Comparison of ENCODE assay signal across 21 cellular contexts in the genomic region with DNA sequence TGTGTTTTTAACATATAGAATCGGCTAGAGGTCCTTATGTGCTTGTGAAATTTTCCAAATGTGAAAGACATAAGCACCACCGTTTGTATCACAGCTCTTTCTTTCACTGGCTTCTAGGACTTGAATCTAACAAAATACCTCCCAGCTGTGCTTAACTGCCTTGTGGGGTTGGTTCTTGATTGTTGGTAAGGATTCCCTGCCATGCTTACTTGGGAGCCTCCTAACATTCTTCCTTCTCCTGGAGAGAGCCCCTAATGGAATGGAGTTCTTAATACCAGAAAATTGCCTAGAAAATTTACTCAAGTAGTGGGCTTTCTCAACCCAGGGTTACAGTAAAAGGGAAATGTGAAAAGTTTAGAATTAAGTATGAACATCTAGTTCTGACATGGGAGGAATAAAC.
DNase-seq lines count a peak whose midpoint lies in the region; ATAC-seq and TF ChIP-seq lines count a peak whose summit lies in the region.
"Had no signal": no experiment of that assay in that cellular context is flagged by ENCODE, and none has a peak within 500 bp of the region (broad histone marks: within the 10 kb centered on the region; RNA-seq: fewer than 3 reads in every experiment).

No MANE protein-coding gene starts in this region.

- H3K4me3 Mint-ChIP-seq in GM23338 (no peak overlapping the region), WTC11 (no peak overlapping the region), memory B cell (no peak overlapping the region), neural progenitor cell (no peak overlapping the region)
- H3K4me3 Mint-ChIP-seq: CD4-positive, CD25-positive, alpha-beta regulatory T cell; CD8-positive, alpha-beta memory T cell; H9; IgD-negative memory B cell had no signal

- H3K27ac ChIP-seq in GM23338 (ENCODE audit: low read depth) = no peak overlapping the region
- H3K27ac ChIP-seq in neural progenitor cell = no peak overlapping the region
- H3K27ac ChIP-seq in left ventricle myocardium inferior (replicated peaks) = no peak overlapping the region
- H3K27ac ChIP-seq: GM23248 had no signal

- H3K9me3 Mint-ChIP-seq in GM23338 (no peaks in the 10 kb centered on the region), WTC11 (no peaks in the 10 kb centered on the region; the same call in 1 of the 2 replicates), memory B cell (peaks cover 3% of the 10 kb centered on the region), neural progenitor cell (no peaks in the 10 kb centered on the region)

- H3K27me3 Mint-ChIP-seq in GM23338 (ENCODE audit: insufficient read depth, low read depth, poor library complexity) = no peaks in the 10 kb centered on the region
- H3K27me3 Mint-ChIP-seq in WTC11 (ENCODE audit: low read depth) = no peaks in the 10 kb centered on the region
- H3K27me3 Mint-ChIP-seq in memory B cell = no peaks in the 10 kb centered on the region
- no peaks in the 10 kb centered on the region for H3K27me3 Mint-ChIP-seq in neural progenitor cell (ENCODE audit: insufficient read depth, low read depth)
- H3K27me3 Mint-ChIP-seq: CD4-positive, CD25-positive, alpha-beta regulatory T cell; IgD-negative memory B cell had no signal

- H3K27me3 ChIP-seq in GM23338 (ENCODE audit: insufficient read depth) = no peaks in the 10 kb centered on the region
- no peaks in the 10 kb centered on the region for H3K27me3 ChIP-seq in neural progenitor cell
- H3K27me3 ChIP-seq in left ventricle myocardium inferior (ENCODE audit: low read depth) = no peaks in the 10 kb centered on the region
- H3K27me3 ChIP-seq: BE2C had no signal

- H3K4me2 ChIP-seq in GM23338 = no peak overlapping the region
- H3K4me2 ChIP-seq in neural progenitor cell = no peak overlapping the region

- POLR2A ChIA-PET in WTC11 (lab: Charles Lee) = no interaction called here

- no peaks in the 10 kb centered on the region for H3K36me3 ChIP-seq in GM23338 (ENCODE audit: insufficient read depth)
- H3K36me3 ChIP-seq in neural progenitor cell = no peaks in the 10 kb centered on the region
- H3K36me3 ChIP-seq in left ventricle myocardium inferior = no peaks in the 10 kb centered on the region
- H3K36me3 ChIP-seq: BE2C had no signal

- no peaks in the 10 kb centered on the region for H3K9me3 ChIP-seq in neural progenitor cell (ENCODE audit: low read depth)
- H3K9me3 ChIP-seq in left ventricle myocardium inferior (replicated peaks) = no peaks in the 10 kb centered on the region
- H3K9me3 ChIP-seq: BE2C had no signal

- CTCF ChIA-PET in WTC11 (lab: Charles Lee) = no interaction called here

- H3K36me3 Mint-ChIP-seq in GM23338 (ENCODE audit: low read depth) (no peaks in the 10 kb centered on the region), WTC11 (no peaks in the 10 kb centered on the region), memory B cell (peaks cover 5% of the 10 kb centered on the region), neural progenitor cell (no peaks in the 10 kb centered on the region)
- H3K36me3 Mint-ChIP-seq: CD4-positive, CD25-positive, alpha-beta regulatory T cell; CD8-positive, alpha-beta memory T cell had no signal

- H3K4me1 Mint-ChIP-seq in GM23338 (peaks cover 3% of the 10 kb centered on the region), WTC11 (no peaks in the 10 kb centered on the region), memory B cell (peaks cover 21% of the 10 kb centered on the region), neural progenitor cell (no peaks in the 10 kb centered on the region)
- H3K4me1 Mint-ChIP-seq: CD4-positive, CD25-positive, alpha-beta regulatory T cell; CD8-positive, alpha-beta memory T cell had no signal

- intact Hi-C loops in Right ventricle myocardium inferior (cut with DNase I) = loop anchor here (10.0 kb wide), 1 partner anchor 153 kb away; no protein-coding TSS in a partner anchor
- intact Hi-C loops in left ventricle myocardium inferior (cut with micrococcal nuclease) = no loop called here

- peak; percentile 14 for DNase-seq in GM23338 (ENCODE audit: low spot score)
- DNase-seq in WTC11 (ENCODE audit: low spot score) = no peak
- no peak for DNase-seq in memory B cell (ENCODE audit: low spot score in 2 of 2)
- no peak for DNase-seq in neural progenitor cell (ENCODE audit: low spot score)
- DNase-seq in activated CD4-positive, alpha-beta T cell treated with anti-CD3 and anti-CD28 coated beads, Interleukin-2, amount 50 U/mL, for 48 hours = no peak
- DNase-seq in Right ventricle myocardium inferior (ENCODE audit: missing footprints) = no peak
- no peak for DNase-seq in left ventricle myocardium inferior
- DNase-seq: BE2C; C1 segment of cervical spinal cord; CD4-positive, CD25-positive, alpha-beta regulatory T cell; CD8-positive, alpha-beta memory T cell; COR-L47; DMS 273 treated with DMSO at 0.1 percent for 48 hours; DMS53; DND-41; EL; GM23248; H9 had no signal

- H2AFZ ChIP-seq in GM23338 = no peak overlapping the region; the same call in 1 of the 2 replicates
- H2AFZ ChIP-seq in neural progenitor cell (replicated peaks) = peak overlapping the region; percentile 79
- H2AFZ ChIP-seq: GM23248 had no signal

- peak; percentile 58 for ATAC-seq in GM23338
- peak; percentile 65 for ATAC-seq in WTC11
- no peak for ATAC-seq in memory B cell (ENCODE audit: low read depth)
- no peak for ATAC-seq in Right ventricle myocardium inferior
- ATAC-seq: GM12878, HepG2 had no signal

- TF ChIP-seq CTCF in GM23338 (conservative IDR thresholded peaks at IDR 0.05; ENCODE audit: low read depth in 2 of 2) = no peak
- TF ChIP-seq CTCF in WTC11 (IDR thresholded peaks at IDR 0.05) = no peak
- TF ChIP-seq CTCF in neural progenitor cell (IDR thresholded peaks at IDR 0.05) = no peak
- no peak for TF ChIP-seq CTCF in left ventricle myocardium inferior (IDR thresholded peaks at IDR 0.05; ENCODE audit: borderline replicate concordance)

- no peaks in the 10 kb centered on the region for H3K9me2 ChIP-seq in GM23338 (ENCODE audit: insufficient read depth)

- no peaks in the 10 kb centered on the region for H3K4me1 ChIP-seq in GM23338 (ENCODE audit: insufficient read depth)
- H3K4me1 ChIP-seq in neural progenitor cell = no peaks in the 10 kb centered on the region
- no peaks in the 10 kb centered on the region for H3K4me1 ChIP-seq in left ventricle myocardium inferior
- H3K4me1 ChIP-seq: BE2C had no signal

- H3K27ac Mint-ChIP-seq in GM23338 = no peak overlapping the region
- no peak overlapping the region for H3K27ac Mint-ChIP-seq in WTC11
- peak overlapping the region; percentile 15 for H3K27ac Mint-ChIP-seq in memory B cell
- no peak overlapping the region for H3K27ac Mint-ChIP-seq in neural progenitor cell
- H3K27ac Mint-ChIP-seq: CD4-positive, CD25-positive, alpha-beta regulatory T cell; CD8-positive, alpha-beta memory T cell had no signal

- H4K20me1 ChIP-seq in GM23338 (replicated peaks; ENCODE audit: insufficient read depth) (no peaks in the 10 kb centered on the region), neural progenitor cell (ENCODE audit: low read depth) (no peaks in the 10 kb centered on the region)

- H3K4me3 ChIP-seq in GM23338 = no peak overlapping the region
- H3K4me3 ChIP-seq in neural progenitor cell = no peak overlapping the region
- no peak overlapping the region for H3K4me3 ChIP-seq in left ventricle myocardium inferior
- H3K4me3 ChIP-seq: GM12878, GM23248 had no signal

- H3K79me2 ChIP-seq in GM23338 (replicated peaks; ENCODE audit: insufficient read depth) (no peaks in the 10 kb centered on the region), neural progenitor cell (ENCODE audit: low read depth) (no peaks in the 10 kb centered on the region)

- H3F3A ChIP-seq in GM23338 (replicated peaks; ENCODE audit: low read depth) (no peaks in the 10 kb centered on the region), neural progenitor cell (ENCODE audit: low read depth) (no peaks in the 10 kb centered on the region)

- no peak overlapping the region for H3K9ac ChIP-seq in neural progenitor cell
- H3K9ac ChIP-seq: GM23248 had no signal

TF ChIP-seq in GM23338, 12 proteins besides CTCF, POLR2A, EP300 and RAD21:
- TF ChIP-seq ZNF331 (CRISPR knock-in tag; IDR thresholded peaks at IDR 0.05; ENCODE audit: low read depth) = no peak

TF ChIP-seq in WTC11, 78 proteins besides CTCF, POLR2A, EP300 and RAD21 (continues in another document):
- TF ChIP-seq, protein P1, sequence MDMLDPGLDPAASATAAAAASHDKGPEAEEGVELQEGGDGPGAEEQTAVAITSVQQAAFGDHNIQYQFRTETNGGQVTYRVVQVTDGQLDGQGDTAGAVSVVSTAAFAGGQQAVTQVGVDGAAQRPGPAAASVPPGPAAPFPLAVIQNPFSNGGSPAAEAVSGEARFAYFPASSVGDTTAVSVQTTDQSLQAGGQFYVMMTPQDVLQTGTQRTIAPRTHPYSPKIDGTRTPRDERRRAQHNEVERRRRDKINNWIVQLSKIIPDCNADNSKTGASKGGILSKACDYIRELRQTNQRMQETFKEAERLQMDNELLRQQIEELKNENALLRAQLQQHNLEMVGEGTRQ (CRISPR knock-in tag; IDR thresholded peaks at IDR 0.05) = no peak
- TF ChIP-seq, protein P2, sequence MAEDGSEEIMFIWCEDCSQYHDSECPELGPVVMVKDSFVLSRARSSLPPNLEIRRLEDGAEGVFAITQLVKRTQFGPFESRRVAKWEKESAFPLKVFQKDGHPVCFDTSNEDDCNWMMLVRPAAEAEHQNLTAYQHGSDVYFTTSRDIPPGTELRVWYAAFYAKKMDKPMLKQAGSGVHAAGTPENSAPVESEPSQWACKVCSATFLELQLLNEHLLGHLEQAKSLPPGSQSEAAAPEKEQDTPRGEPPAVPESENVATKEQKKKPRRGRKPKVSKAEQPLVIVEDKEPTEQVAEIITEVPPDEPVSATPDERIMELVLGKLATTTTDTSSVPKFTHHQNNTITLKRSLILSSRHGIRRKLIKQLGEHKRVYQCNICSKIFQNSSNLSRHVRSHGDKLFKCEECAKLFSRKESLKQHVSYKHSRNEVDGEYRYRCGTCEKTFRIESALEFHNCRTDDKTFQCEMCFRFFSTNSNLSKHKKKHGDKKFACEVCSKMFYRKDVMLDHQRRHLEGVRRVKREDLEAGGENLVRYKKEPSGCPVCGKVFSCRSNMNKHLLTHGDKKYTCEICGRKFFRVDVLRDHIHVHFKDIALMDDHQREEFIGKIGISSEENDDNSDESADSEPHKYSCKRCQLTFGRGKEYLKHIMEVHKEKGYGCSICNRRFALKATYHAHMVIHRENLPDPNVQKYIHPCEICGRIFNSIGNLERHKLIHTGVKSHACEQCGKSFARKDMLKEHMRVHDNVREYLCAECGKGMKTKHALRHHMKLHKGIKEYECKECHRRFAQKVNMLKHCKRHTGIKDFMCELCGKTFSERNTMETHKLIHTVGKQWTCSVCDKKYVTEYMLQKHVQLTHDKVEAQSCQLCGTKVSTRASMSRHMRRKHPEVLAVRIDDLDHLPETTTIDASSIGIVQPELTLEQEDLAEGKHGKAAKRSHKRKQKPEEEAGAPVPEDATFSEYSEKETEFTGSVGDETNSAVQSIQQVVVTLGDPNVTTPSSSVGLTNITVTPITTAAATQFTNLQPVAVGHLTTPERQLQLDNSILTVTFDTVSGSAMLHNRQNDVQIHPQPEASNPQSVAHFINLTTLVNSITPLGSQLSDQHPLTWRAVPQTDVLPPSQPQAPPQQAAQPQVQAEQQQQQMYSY (CRISPR knock-in tag; IDR thresholded peaks at IDR 0.05) = no peak
- TF ChIP-seq CREM (CRISPR knock-in tag; IDR thresholded peaks at IDR 0.05) (no peak), ESRRA (CRISPR knock-in tag; IDR thresholded peaks at IDR 0.05; ENCODE audit: borderline replicate concordance) (no peak), PRRX2 (CRISPR knock-in tag; IDR thresholded peaks at IDR 0.05) (no peak)

Comparison
In these comparisons a context has a peak if more than half of its experiments do, and no peak if none do; other contexts are left out.
1. ATAC-seq: peak in GM23338 (single experiment) and WTC11 (single experiment); none in memory B cell (single experiment) and Right ventricle myocardium inferior (single experiment).